ENCODE assay signal across 23 cellular contexts in genomic region chr18:13895505-13896033, GRCh38. TPM values are rescaled to one million over a fixed set of nuclear protein-coding genes. Genes with fewer than 3 reads are reported as not detected.
"Had no signal": no experiment of that assay in that cellular context is flagged by ENCODE, and none has a peak within 500 bp of the region (broad histone marks: within the 10 kb centered on the region; RNA-seq: fewer than 3 reads in every experiment).

No MANE protein-coding gene starts in this region.

- H3K36me3 ChIP-seq: breast epithelium had no signal

- ATAC-seq: activated CD8-positive, alpha-beta memory T cell treated with anti-CD3 and anti-CD28 coated beads, Interleukin-2, amount 10 ng/mL, durations not matched to agents 7 days and 5 days; PC-3 had no signal

- DNase-seq: activated B cell treated with CpG ODN at 0.5 μM for 24 hours; activated CD4-positive, alpha-beta T cell treated with anti-CD3 and anti-CD28 coated beads for 1 hour; activated CD4-positive, alpha-beta T cell treated with anti-CD3 and anti-CD28 coated beads, Interleukin-2, amount 10 ng/mL, durations not matched to agents 24 days and 14 days; activated CD4-positive, alpha-beta T cell treated with anti-CD3 and anti-CD28 coated beads, Interleukin-2, amount 50 U/mL, for 48 hours; activated CD8-positive, alpha-beta memory T cell treated with anti-CD3 and anti-CD28 coated beads, Interleukin-2, amount 10 ng/mL, durations not matched to agents 7 days and 5 days; activated effector memory CD4-positive, alpha-beta T cell treated with Interleukin-2 at 50 U/mL for 16 hours; activated naive CD4-positive, alpha-beta T cell; activated T-cell treated with anti-CD3 and anti-CD28 coated beads, Interleukin-2, amount 50 U/mL, for 24 hours; aorta; caudate nucleus; Karpas-422; NCI-H1105 treated with DMSO at 0.1 percent for 48 hours; NCI-H146; NCI-H187 treated with DMSO at 0.1 percent for 48 hours; NCI-H2081 treated with DMSO at 0.1 percent for 48 hours; NCI-H446; NCI-H524; PC-3; SHP77 treated with DMSO at 0.1 percent for 48 hours had no signal

- H3K27ac ChIP-seq: breast epithelium had no signal

- H3K4me3 ChIP-seq: breast epithelium had no signal

- FAIRE-seq: RCC 7860 had no signal

- H3K4me1 ChIP-seq: breast epithelium had no signal

RNA-seq across cellular contexts. Expression of gene MC2R, which starts 19.8 kb away (rescaled TPM):
- total RNA-seq: activated B cell treated with CpG ODN at 0.5 μM for 24 hours; activated CD4-positive, alpha-beta T cell treated with anti-CD3 and anti-CD28 coated beads, Interleukin-2, amount 10 ng/mL, durations not matched to agents 24 days and 14 days; activated CD8-positive, alpha-beta memory T cell treated with anti-CD3 and anti-CD28 coated beads, Interleukin-2, amount 10 ng/mL, durations not matched to agents 7 days and 5 days; activated T-helper 1 cell treated with anti-CD3 and anti-CD28 coated beads, Interleukin-12 subunit alpha, Interleukin-12 subunit beta, Interleukin-2, Interleukin-4 antibody, amounts not matched to agents 30 ng/mL and 10 ng/mL and 1 ng/mL, durations not matched to agents 14 hours and 24 hours and 36 hours; aorta; breast epithelium; PC-3; SK-MEL-5 had no signal
- polyA plus RNA-seq: aorta had no signal
